13 cellular contexts compared by ENCODE assay signal in the genomic region with DNA sequence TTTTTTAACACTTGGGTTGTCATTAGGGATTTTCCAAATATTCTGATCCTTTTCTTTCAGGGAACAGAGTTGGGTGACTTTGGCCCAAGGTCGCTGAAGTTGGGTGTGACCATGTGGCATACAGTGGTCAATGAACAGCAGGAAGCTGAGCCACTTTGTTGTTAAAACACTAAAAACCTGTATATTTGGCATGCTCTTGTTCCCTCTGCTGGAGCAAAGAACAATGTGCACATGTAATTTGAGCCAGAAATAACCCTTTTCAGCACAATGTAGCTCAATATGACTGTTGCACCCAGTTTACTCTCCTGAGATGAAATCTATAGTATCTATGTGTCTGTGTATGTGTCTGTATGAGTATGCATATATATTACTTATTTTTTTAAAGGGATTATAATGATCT.
DNase-seq lines count a peak whose midpoint lies in the region; ATAC-seq, FAIRE-seq and TF ChIP-seq lines count a peak whose summit lies in the region.
"Had no signal": no experiment of that assay in that cellular context is flagged by ENCODE, and none has a peak within 500 bp of the region (broad histone marks: within the 10 kb centered on the region; RNA-seq: fewer than 3 reads in every experiment).

No MANE protein-coding gene starts in this region.

- in situ Hi-C loops in GM13977 (cut with MboI; ENCODE audit: low pct_unique_long_range_greater_than_20kb, low sequenced_read_pairs, unreplicated experiment): loop anchor here (10.0 kb wide), 1 partner anchor 142 kb away; no protein-coding TSS in a partner anchor

- no peak overlapping the region for H3K9ac ChIP-seq in KMS-11
- H3K9ac ChIP-seq in astrocyte (ENCODE audit: low read length): no peak overlapping the region

- H3K4me2 ChIP-seq in KMS-11 (no peak overlapping the region), astrocyte (ENCODE audit: low read length) (no peak overlapping the region)

- TF ChIP-seq CTCF in AG09319 (IDR thresholded peaks at IDR 0.05; ENCODE audit: low read depth, low read length) (peak; percentile 39), KMS-11 (conservative IDR thresholded peaks at IDR 0.05; ENCODE audit: low read depth, low read length) (0 out of 2 replicates have a peak, but pooled peaks have one; percentile 37), astrocyte (IDR thresholded peaks at IDR 0.05; ENCODE audit: insufficient read depth, low read depth, low read length) (peak; percentile 53), kidney epithelial cell (IDR thresholded peaks at IDR 0.05; ENCODE audit: insufficient read depth, low read length, poor library complexity, severe bottlenecking) (peak; percentile 21), GM13977 (IDR thresholded peaks at IDR 0.05; ENCODE audit: extremely low read depth, insufficient read depth, missing control alignments) (no peak), left lung (IDR thresholded peaks at IDR 0.05) (no peak)

- no peaks in the 10 kb centered on the region for H3K36me3 ChIP-seq in KMS-11 (ENCODE audit: insufficient read depth)
- H3K36me3 ChIP-seq in astrocyte (ENCODE audit: insufficient read depth, low read length): no peaks in the 10 kb centered on the region
- H3K36me3 ChIP-seq in kidney epithelial cell (ENCODE audit: control insufficient read depth, insufficient read depth, low read length): no peaks in the 10 kb centered on the region
- no peaks in the 10 kb centered on the region for H3K36me3 ChIP-seq in left lung
- H3K36me3 ChIP-seq: tibial nerve had no signal

- intact Hi-C loops in left lung (cut with DNase I): loop anchor here in 1 of 2 donors (10.0 kb wide), 1 partner anchor 322 kb away; no protein-coding TSS in a partner anchor

- no peaks in the 10 kb centered on the region for H3K4me1 ChIP-seq in KMS-11 (ENCODE audit: low read depth, poor library complexity, severe bottlenecking)
- no peaks in the 10 kb centered on the region for H3K4me1 ChIP-seq in astrocyte (ENCODE audit: insufficient read depth, low read length)
- H3K4me1 ChIP-seq in left lung: peaks cover 0 to 8% of the 10 kb centered on the region in 2 donors
- H3K4me1 ChIP-seq: tibial nerve had no signal

- H3K27ac Mint-ChIP-seq in astrocyte (ENCODE audit: unreplicated experiment): no peak overlapping the region
- H3K27ac Mint-ChIP-seq: T-helper 17 cell had no signal

- H2AFZ ChIP-seq in KMS-11 (ENCODE audit: low read depth) (no peak overlapping the region), astrocyte (ENCODE audit: low read depth, low read length) (no peak overlapping the region)

- no peak overlapping the region for H3K4me3 ChIP-seq in KMS-11 (IDR thresholded peaks at IDR 0.05; ENCODE audit: insufficient read depth, low read depth, low read length)
- H3K4me3 ChIP-seq in astrocyte (ENCODE audit: insufficient read depth, low read depth, low read length): no peak overlapping the region
- no peak overlapping the region for H3K4me3 ChIP-seq in kidney epithelial cell (ENCODE audit: low read depth, low read length)
- H3K4me3 ChIP-seq in left lung: no peak overlapping the region
- H3K4me3 ChIP-seq: tibial nerve had no signal

- no peak for DNase-seq in AG09319 (ENCODE audit: extremely low read depth, low read depth)
- peak; percentile 12 for DNase-seq in astrocyte (ENCODE audit: low read depth)
- no peak for DNase-seq in kidney epithelial cell (ENCODE audit: low read depth)
- DNase-seq in GDM1 (lab: John Stamatoyannopoulos, UW): no peak
- DNase-seq in GM13977 (ENCODE audit: low spot score): no peak
- no peak for DNase-seq in left lung
- DNase-seq: DMS79 treated with DMSO at 0.1 percent for 48 hours, NCI-H510A, posterior cingulate gyrus, T-helper 17 cell had no signal

- no peaks in the 10 kb centered on the region for H3K36me3 Mint-ChIP-seq in astrocyte (ENCODE audit: low read depth, unreplicated experiment)

- no peaks in the 10 kb centered on the region for H3K9me3 Mint-ChIP-seq in astrocyte (ENCODE audit: unreplicated experiment)

- H3K27me3 ChIP-seq in KMS-11 (ENCODE audit: insufficient read depth, low read depth) (no peaks in the 10 kb centered on the region), astrocyte (ENCODE audit: insufficient read depth, low read length) (peaks cover 8% of the 10 kb centered on the region), kidney epithelial cell (ENCODE audit: control insufficient read depth, insufficient read depth, low read length) (peaks cover 3% of the 10 kb centered on the region), left lung (no peaks in the 10 kb centered on the region)
- H3K27me3 ChIP-seq: tibial nerve had no signal

- H3K9me3 ChIP-seq in astrocyte (ENCODE audit: insufficient read depth, low read depth, low read length) (no peaks in the 10 kb centered on the region), left lung (no peaks in the 10 kb centered on the region)
- H3K9me3 ChIP-seq: tibial nerve had no signal

- no peaks in the 10 kb centered on the region for H3K79me2 ChIP-seq in KMS-11 (ENCODE audit: insufficient read depth, low read depth)
- H3K79me2 ChIP-seq in astrocyte (ENCODE audit: insufficient read depth, low read length): no peaks in the 10 kb centered on the region

- no peak for FAIRE-seq in astrocyte (lab: Jason Lieb, UNC)

- H4K20me1 ChIP-seq in KMS-11 (ENCODE audit: insufficient read depth): no peaks in the 10 kb centered on the region
- no peaks in the 10 kb centered on the region for H4K20me1 ChIP-seq in astrocyte (ENCODE audit: insufficient read depth, low read length)

- ATAC-seq in GM21576 (IDR thresholded peaks at IDR 0.05; ENCODE audit: unreplicated experiment): no peak
- no peak for ATAC-seq in left lung
- ATAC-seq: T-helper 17 cell had no signal

- peaks cover 4% of the 10 kb centered on the region for H3K4me1 Mint-ChIP-seq in astrocyte (ENCODE audit: low read depth, unreplicated experiment)
- H3K4me1 Mint-ChIP-seq: T-helper 17 cell had no signal

- no peak overlapping the region for H3K4me3 Mint-ChIP-seq in astrocyte (ENCODE audit: unreplicated experiment)
- H3K4me3 Mint-ChIP-seq: T-helper 17 cell had no signal

- H3K27me3 Mint-ChIP-seq in astrocyte (ENCODE audit: low read depth, unreplicated experiment): peaks cover 12% of the 10 kb centered on the region

- H3K27ac ChIP-seq in KMS-11 (no peak overlapping the region), astrocyte (ENCODE audit: low read depth, low read length) (no peak overlapping the region), left lung (no peak overlapping the region)
- H3K27ac ChIP-seq: tibial nerve had no signal

Comparison
In these comparisons a context has a peak if more than half of its experiments do, and no peak if none do; other contexts are left out.
1. CTCF ChIP-seq: peak in AG09319 (single experiment), KMS-11 (single experiment), astrocyte (single experiment) and kidney epithelial cell (single experiment); none in GM13977 (single experiment) and left lung (0 of 2).